Comparison of ENCODE assay signal across 1 cellular context in the genomic region with DNA sequence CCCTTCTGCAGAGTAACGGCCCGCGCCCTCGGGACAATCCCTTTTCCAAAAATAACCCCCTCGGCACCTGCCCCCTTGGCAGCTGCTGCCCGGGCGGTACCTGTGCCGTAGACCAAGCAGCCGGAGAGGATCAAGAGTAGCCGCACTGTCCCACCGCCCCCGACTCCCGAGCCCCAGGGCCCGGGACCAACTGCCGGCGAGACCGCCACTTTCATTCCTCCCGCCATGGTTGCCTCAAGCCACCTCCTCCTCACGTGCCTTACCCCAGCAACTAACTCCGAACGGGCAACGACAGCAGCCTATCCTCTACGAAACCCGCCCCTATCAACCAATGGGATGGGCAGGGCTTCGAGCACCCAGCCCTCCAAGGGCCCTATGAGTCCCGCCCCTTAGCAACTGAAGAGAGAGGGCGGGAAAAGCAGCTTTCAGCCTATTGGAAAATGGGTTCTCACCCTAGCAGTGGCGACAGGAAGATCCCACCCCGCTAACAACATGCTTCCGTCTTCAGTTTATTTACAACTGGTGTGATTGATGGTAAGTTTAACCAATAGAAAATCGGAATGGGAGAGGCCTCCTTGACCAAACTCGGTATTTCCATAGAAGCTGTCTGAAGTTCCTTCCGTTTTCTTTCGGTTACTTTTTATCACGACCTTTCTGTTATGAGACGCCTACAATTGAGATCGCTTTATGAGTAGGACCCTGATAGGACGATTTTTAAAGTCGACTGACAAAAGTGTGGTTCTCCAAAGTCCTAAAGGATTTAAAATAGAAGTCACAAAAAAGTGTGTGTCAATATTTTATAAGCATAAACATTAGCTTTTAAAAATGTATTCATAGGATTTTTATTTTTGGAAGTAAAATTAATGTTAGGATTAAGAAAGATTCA.
TF ChIP-seq lines count a peak whose summit lies in the region.

Gene NEMP1, minus strand, starts transcription at position 273 of the 886 bp plus-strand sequence. Its CDS starts 46 bp downstream, at position 227.

TF ChIP-seq in HepG2, 621 proteins besides CTCF, POLR2A, EP300 and RAD21 (continued from another document and continues in another):
- TF ChIP-seq MED8 (CRISPR knock-in tag; IDR thresholded peaks at IDR 0.05; ENCODE audit: insufficient replicate concordance) (no peak), SOX5 (CRISPR knock-in tag; IDR thresholded peaks at IDR 0.05; ENCODE audit: borderline replicate concordance) (peak; percentile 47; the same call in 1 of the 2 replicates), IRF1 (CRISPR knock-in tag; IDR thresholded peaks at IDR 0.05; ENCODE audit: low read depth) (no peak), SMYD3 (CRISPR knock-in tag; IDR thresholded peaks at IDR 0.05) (peak; percentile 78; the same call in 1 of the 2 replicates), CREB1 (IDR thresholded peaks at IDR 0.05) (peak; percentile 79), CREB1 (CRISPR knock-in tag; IDR thresholded peaks at IDR 0.05) (peak; percentile 91), PHF8 (CRISPR knock-in tag; IDR thresholded peaks at IDR 0.05) (peak; percentile 49; the same call in 1 of the 2 replicates), KLF13 (CRISPR knock-in tag; IDR thresholded peaks at IDR 0.05) (no peak), SMAD9 (CRISPR knock-in tag; IDR thresholded peaks at IDR 0.05) (no peak), ZNF232 (CRISPR knock-in tag; IDR thresholded peaks at IDR 0.05; ENCODE audit: borderline replicate concordance) (0 out of 2 replicates have a peak, but pooled peaks have one; percentile 23), ATM (IDR thresholded peaks at IDR 0.05; ENCODE audit: borderline replicate concordance) (no peak), ZNF878 (CRISPR knock-in tag; IDR thresholded peaks at IDR 0.05) (peak; percentile 96), ASH2L (IDR thresholded peaks at IDR 0.05; ENCODE audit: insufficient read length, low read depth, low read length) (peak; percentile 65), ZNF747 (CRISPR knock-in tag; IDR thresholded peaks at IDR 0.05; ENCODE audit: borderline replicate concordance) (no peak), CSRNP1 (CRISPR knock-in tag; IDR thresholded peaks at IDR 0.05) (peak; percentile 87; the same call in 1 of the 2 replicates), KLF6 (CRISPR knock-in tag; IDR thresholded peaks at IDR 0.05) (0 out of 2 replicates have a peak, but pooled peaks have one; percentile 53), FOXA3 (CRISPR knock-in tag; IDR thresholded peaks at IDR 0.05) (peak; percentile 89), ZMAT3 (CRISPR knock-in tag; conservative IDR thresholded peaks at IDR 0.05) (peak; percentile 29; the same call in 1 of the 2 replicates), ZSCAN30 (CRISPR knock-in tag; IDR thresholded peaks at IDR 0.05) (no peak), ZNF883 (CRISPR knock-in tag; IDR thresholded peaks at IDR 0.05; ENCODE audit: not compliant biosample characterization) (peak; percentile 45), GABPB1 (CRISPR knock-in tag; IDR thresholded peaks at IDR 0.05) (peak; percentile 84), ATF1 (CRISPR knock-in tag; IDR thresholded peaks at IDR 0.05) (peak; percentile 72), E2F5 (CRISPR knock-in tag; conservative IDR thresholded peaks at IDR 0.05) (peak; percentile 97), KMT2B (CRISPR knock-in tag; IDR thresholded peaks at IDR 0.05) (peak; percentile 60; the same call in 1 of the 2 replicates), SRSF1 (optimal IDR thresholded peaks at IDR 0.05; ENCODE audit: low read depth, low read length) (peak; percentile 61), BCLAF1 (IDR thresholded peaks at IDR 0.05) (no peak), ZBTB3 (CRISPR knock-in tag; IDR thresholded peaks at IDR 0.05; ENCODE audit: borderline replicate concordance, low read depth) (no peak), ZNF75D (CRISPR knock-in tag; IDR thresholded peaks at IDR 0.05; ENCODE audit: borderline replicate concordance) (no peak), KLF15 (CRISPR knock-in tag; IDR thresholded peaks at IDR 0.05; ENCODE audit: borderline replicate concordance) (0 out of 2 replicates have a peak, but pooled peaks have one; percentile 28), MIXL1 (CRISPR knock-in tag; IDR thresholded peaks at IDR 0.05) (peak; percentile 29; the same call in 1 of the 2 replicates), CBX5 (CRISPR knock-in tag; IDR thresholded peaks at IDR 0.05; ENCODE audit: borderline replicate concordance) (no peak; the same call in 1 of the 2 replicates), GABPA (IDR thresholded peaks at IDR 0.05; ENCODE audit: low read depth, low read length) (peak; percentile 74), GABPA (CRISPR knock-in tag; IDR thresholded peaks at IDR 0.05; ENCODE audit: low read depth) (peak; percentile 97), ISX (CRISPR knock-in tag; conservative IDR thresholded peaks at IDR 0.05) (no peak), CREM (IDR thresholded peaks at IDR 0.05) (peak; percentile 76), CREM (CRISPR knock-in tag; IDR thresholded peaks at IDR 0.05) (no peak), ZNF781 (CRISPR knock-in tag; IDR thresholded peaks at IDR 0.05; ENCODE audit: borderline replicate concordance, not compliant biosample characterization) (peak; percentile 71), RAD51 (IDR thresholded peaks at IDR 0.05; ENCODE audit: borderline replicate concordance) (peak; percentile 46), MED1 (CRISPR knock-in tag; IDR thresholded peaks at IDR 0.05) (0 out of 2 replicates have a peak, but pooled peaks have one; percentile 18)
- TF ChIP-seq, protein P1, sequence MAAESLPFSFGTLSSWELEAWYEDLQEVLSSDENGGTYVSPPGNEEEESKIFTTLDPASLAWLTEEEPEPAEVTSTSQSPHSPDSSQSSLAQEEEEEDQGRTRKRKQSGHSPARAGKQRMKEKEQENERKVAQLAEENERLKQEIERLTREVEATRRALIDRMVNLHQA (CRISPR knock-in tag; IDR thresholded peaks at IDR 0.05) = no peak
- TF ChIP-seq, protein P2, sequence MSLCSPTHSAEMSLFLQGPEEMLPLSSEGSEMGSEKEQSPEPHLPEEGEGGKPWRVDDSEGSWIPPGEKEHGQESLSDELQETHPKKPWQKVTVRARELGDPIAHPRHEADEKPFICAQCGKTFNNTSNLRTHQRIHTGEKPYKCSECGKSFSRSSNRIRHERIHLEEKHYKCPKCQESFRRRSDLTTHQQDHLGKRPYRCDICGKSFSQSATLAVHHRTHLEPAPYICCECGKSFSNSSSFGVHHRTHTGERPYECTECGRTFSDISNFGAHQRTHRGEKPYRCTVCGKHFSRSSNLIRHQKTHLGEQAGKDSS (CRISPR knock-in tag; IDR thresholded peaks at IDR 0.05; ENCODE audit: borderline replicate concordance, low read depth) = peak; percentile 50; the same call in 1 of the 2 replicates
- TF ChIP-seq, protein P3, sequence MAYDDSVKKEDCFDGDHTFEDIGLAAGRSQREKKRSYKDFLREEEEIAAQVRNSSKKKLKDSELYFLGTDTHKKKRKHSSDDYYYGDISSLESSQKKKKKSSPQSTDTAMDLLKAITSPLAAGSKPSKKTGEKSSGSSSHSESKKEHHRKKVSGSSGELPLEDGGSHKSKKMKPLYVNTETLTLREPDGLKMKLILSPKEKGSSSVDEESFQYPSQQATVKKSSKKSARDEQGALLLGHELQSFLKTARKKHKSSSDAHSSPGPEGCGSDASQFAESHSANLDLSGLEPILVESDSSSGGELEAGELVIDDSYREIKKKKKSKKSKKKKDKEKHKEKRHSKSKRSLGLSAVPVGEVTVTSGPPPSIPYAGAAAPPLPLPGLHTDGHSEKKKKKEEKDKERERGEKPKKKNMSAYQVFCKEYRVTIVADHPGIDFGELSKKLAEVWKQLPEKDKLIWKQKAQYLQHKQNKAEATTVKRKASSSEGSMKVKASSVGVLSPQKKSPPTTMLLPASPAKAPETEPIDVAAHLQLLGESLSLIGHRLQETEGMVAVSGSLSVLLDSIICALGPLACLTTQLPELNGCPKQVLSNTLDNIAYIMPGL (CRISPR knock-in tag; IDR thresholded peaks at IDR 0.05; ENCODE audit: borderline replicate concordance in 1 of 2, low read depth in 1 of 2) = peak; percentile 17 to 35; a peak in 1 of 4 replicates
- TF ChIP-seq, protein P4, sequence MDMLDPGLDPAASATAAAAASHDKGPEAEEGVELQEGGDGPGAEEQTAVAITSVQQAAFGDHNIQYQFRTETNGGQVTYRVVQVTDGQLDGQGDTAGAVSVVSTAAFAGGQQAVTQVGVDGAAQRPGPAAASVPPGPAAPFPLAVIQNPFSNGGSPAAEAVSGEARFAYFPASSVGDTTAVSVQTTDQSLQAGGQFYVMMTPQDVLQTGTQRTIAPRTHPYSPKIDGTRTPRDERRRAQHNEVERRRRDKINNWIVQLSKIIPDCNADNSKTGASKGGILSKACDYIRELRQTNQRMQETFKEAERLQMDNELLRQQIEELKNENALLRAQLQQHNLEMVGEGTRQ (IDR thresholded peaks at IDR 0.05; ENCODE audit: low read depth, low read length) = peak; percentile 88
- TF ChIP-seq, protein P4 (CRISPR knock-in tag; IDR thresholded peaks at IDR 0.05; ENCODE audit: borderline replicate concordance) = peak; percentile 93; the same call in 1 of the 2 replicates
- TF ChIP-seq, protein P5, sequence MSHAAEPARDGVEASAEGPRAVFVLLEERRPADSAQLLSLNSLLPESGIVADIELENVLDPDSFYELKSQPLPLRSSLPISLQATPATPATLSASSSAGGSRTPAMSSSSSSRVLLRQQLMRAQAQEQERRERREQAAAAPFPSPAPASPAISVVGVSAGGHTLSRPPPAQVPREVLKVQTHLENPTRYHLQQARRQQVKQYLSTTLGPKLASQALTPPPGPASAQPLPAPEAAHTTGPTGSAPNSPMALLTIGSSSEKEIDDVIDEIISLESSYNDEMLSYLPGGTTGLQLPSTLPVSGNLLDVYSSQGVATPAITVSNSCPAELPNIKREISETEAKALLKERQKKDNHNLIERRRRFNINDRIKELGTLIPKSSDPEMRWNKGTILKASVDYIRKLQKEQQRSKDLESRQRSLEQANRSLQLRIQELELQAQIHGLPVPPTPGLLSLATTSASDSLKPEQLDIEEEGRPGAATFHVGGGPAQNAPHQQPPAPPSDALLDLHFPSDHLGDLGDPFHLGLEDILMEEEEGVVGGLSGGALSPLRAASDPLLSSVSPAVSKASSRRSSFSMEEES (CRISPR knock-in tag; IDR thresholded peaks at IDR 0.05) = peak; percentile 92
- TF ChIP-seq, protein P6, sequence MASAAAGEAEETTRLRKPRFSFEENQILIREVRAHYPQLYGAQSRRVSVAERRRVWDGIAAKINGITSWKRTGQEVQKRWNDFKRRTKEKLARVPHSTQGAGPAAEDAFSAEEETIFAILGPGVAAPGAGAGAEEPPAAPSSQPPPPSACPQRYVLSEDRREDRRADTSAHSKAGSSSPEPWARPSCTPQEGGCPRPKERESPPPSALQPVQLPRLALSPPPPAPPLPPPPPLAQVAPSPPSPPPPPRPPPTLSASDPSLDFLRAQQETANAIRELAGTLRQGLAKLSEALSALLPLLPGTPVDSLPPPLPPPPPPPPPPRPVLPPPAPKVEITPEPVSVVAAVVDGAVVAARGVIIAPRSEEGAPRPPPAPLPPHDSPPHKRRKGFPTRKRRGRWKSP (CRISPR knock-in tag; IDR thresholded peaks at IDR 0.05) = peak; percentile 37; the same call in 1 of the 2 replicates
